Comparison of ENCODE assay signal across 10 cellular contexts in the genomic region with DNA sequence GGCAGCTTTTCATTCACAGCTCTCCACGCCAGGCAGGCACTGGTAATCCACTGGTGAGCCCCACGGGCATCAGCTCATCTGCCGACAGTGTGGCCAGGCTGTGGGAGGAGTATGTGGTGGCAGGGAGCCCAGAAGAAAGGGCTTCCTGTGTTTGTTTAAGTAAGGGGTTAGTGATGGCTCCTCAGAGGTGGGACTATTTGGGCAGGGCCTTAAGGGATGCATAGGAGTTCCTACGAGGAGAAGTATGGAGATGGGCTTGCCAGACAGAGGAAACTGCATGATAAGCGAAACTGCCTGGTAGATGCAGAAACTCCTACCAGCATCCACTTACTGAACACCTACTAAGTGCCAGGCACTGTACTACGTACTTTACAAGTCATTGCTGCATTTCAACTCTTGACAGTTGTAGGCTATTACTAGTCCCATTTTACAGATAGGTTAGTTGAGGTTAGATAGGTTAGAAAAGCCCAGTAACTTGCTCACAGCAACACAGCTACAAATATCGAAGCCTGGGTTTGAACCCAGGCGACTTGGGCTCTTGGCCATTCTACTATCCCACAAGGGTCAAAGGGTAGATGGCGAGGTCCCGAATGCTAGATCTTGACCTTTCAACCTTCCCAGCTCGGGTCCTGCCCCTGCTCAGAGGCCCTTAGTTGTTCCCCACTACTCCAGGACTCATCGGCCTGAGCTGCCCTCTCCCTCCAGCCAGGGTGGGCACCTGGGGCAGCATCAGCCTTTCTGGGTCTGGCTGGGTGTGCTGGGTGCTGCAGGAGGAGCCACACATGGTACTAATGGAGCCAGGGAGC. TPM values are rescaled to one million over a fixed set of nuclear protein-coding genes. Genes with fewer than 3 reads are reported as not detected.
DNase-seq lines count a peak whose midpoint lies in the region; ATAC-seq and TF ChIP-seq lines count a peak whose summit lies in the region.
"Had no signal": no experiment of that assay in that cellular context is flagged by ENCODE, and none has a peak within 500 bp of the region (broad histone marks: within the 10 kb centered on the region; RNA-seq: fewer than 3 reads in every experiment).

No MANE protein-coding gene starts in this region.

- CTCF ChIA-PET in PC-9 (lab: Charles Lee) = interaction anchor here (0.5 to 0.7 kb wide), 5 partner anchors 25 to 263 kb away, joined by 4 to 28 read pairs (median 13); partner anchors contain the start of gene SNAI1
- CTCF ChIA-PET in T-cell (lab: Charles Lee) = no interaction called here

- no peaks in the 10 kb centered on the region for H3K27me3 ChIP-seq in PC-9 (ENCODE audit: insufficient read depth, low read depth)

- H3F3A ChIP-seq in PC-9 (ENCODE audit: insufficient read depth, low read depth) = peaks cover 81% of the 10 kb centered on the region

- POLR2A ChIA-PET in PC-9 (lab: Charles Lee; ENCODE audit: unreplicated experiment) = interaction anchor here (0.6 to 0.7 kb wide), 2 partner anchors 38 to 54 kb away, joined by 3 to 4 read pairs; no protein-coding TSS in a partner anchor
- POLR2A ChIA-PET in T-cell (lab: Charles Lee) = no interaction called here

- H3K4me3 Mint-ChIP-seq in T-cell (no peak overlapping the region), endothelial cell (ENCODE audit: unreplicated experiment) (no peak overlapping the region)
- H3K4me3 Mint-ChIP-seq: activated naive CD4-positive, alpha-beta T cell treated with anti-CD3 and anti-CD28 coated beads, Interleukin-2, amount 50 U/mL, for 24 hours; memory B cell had no signal

- BruUV-seq in PC-9 (replicated peaks; lab: Mats Ljungman, UMichigan) = no TSS peak

- no peaks in the 10 kb centered on the region for H3K36me3 ChIP-seq in PC-9 (ENCODE audit: low read depth)

- H3K79me2 ChIP-seq in PC-9 (ENCODE audit: low read depth) = peaks cover 44% of the 10 kb centered on the region

- TF ChIP-seq CTCF in PC-9 (conservative IDR thresholded peaks at IDR 0.05) = no peak
- no peak for TF ChIP-seq CTCF in endothelial cell (IDR thresholded peaks at IDR 0.05; ENCODE audit: unreplicated experiment)

- H3K4me1 Mint-ChIP-seq in T-cell = no peaks in the 10 kb centered on the region
- peaks cover 9% of the 10 kb centered on the region for H3K4me1 Mint-ChIP-seq in endothelial cell (ENCODE audit: unreplicated experiment)
- H3K4me1 Mint-ChIP-seq: activated naive CD4-positive, alpha-beta T cell treated with anti-CD3 and anti-CD28 coated beads, Interleukin-2, amount 50 U/mL, for 24 hours; memory B cell had no signal

- H4K20me1 ChIP-seq in PC-9 (ENCODE audit: insufficient read depth) = no peaks in the 10 kb centered on the region

- peak overlapping the region; percentile 99 for H3K27ac ChIP-seq in PC-9

- H2AFZ ChIP-seq in PC-9 = no peak overlapping the region

- no peaks in the 10 kb centered on the region for H3K9me2 ChIP-seq in PC-9 (ENCODE audit: insufficient read depth)

- peaks cover 100% of the 10 kb centered on the region for H3K4me1 ChIP-seq in PC-9 (replicated peaks; ENCODE audit: insufficient read depth)

- no peak for ATAC-seq in T-cell (replicated peaks in 1 of 4)

- H3K4me3 ChIP-seq in PC-9 = peak overlapping the region; percentile 49; the same call in 1 of the 2 replicates

- no peak overlapping the region for H3K27ac Mint-ChIP-seq in T-cell
- H3K27ac Mint-ChIP-seq in endothelial cell (ENCODE audit: unreplicated experiment) = no peak overlapping the region
- H3K27ac Mint-ChIP-seq: activated naive CD4-positive, alpha-beta T cell treated with anti-CD3 and anti-CD28 coated beads, Interleukin-2, amount 50 U/mL, for 24 hours; memory B cell had no signal

- no peaks in the 10 kb centered on the region for H3K9me3 ChIP-seq in PC-9 (ENCODE audit: insufficient read depth, low read depth)

- DNase-seq in EL = peak; percentile 79
- peak in 1 of 2 experiments; percentile 64 for DNase-seq in PC-9
- DNase-seq in dermis blood vessel endothelial cell = peak; percentile 41
- peak; percentile 56 for DNase-seq in renal cortical epithelial cell (ENCODE audit: low read depth)
- no peak for DNase-seq in SW 1271 (lab: John Stamatoyannopoulos, UW)
- DNase-seq in T-cell = no peak
- DNase-seq in activated CD4-positive, alpha-beta T cell treated with anti-CD3 and anti-CD28 coated beads, Interleukin-2, amount 50 U/mL, for 4 hours = no peak
- DNase-seq in endothelial cell (ENCODE audit: low spot score) = no peak

- peak overlapping the region; percentile 76 for H3K4me2 ChIP-seq in PC-9

- intact Hi-C loops in PC-9 (cut with micrococcal nuclease; ENCODE audit: unreplicated experiment) = loop anchor here (2.0 kb wide), 1 partner anchor 53 kb away; no protein-coding TSS in a partner anchor

- no peaks in the 10 kb centered on the region for H3K9me3 Mint-ChIP-seq in T-cell
- H3K9me3 Mint-ChIP-seq in endothelial cell (ENCODE audit: unreplicated experiment) = no peaks in the 10 kb centered on the region
- H3K9me3 Mint-ChIP-seq: activated naive CD4-positive, alpha-beta T cell treated with anti-CD3 and anti-CD28 coated beads, Interleukin-2, amount 50 U/mL, for 24 hours; memory B cell had no signal

- H3K27me3 Mint-ChIP-seq in T-cell = no peaks in the 10 kb centered on the region
- H3K27me3 Mint-ChIP-seq in endothelial cell (ENCODE audit: unreplicated experiment) = peaks cover 5% of the 10 kb centered on the region
- H3K27me3 Mint-ChIP-seq: activated naive CD4-positive, alpha-beta T cell treated with anti-CD3 and anti-CD28 coated beads, Interleukin-2, amount 50 U/mL, for 24 hours had no signal

- H3K36me3 Mint-ChIP-seq in T-cell = no peaks in the 10 kb centered on the region
- no peaks in the 10 kb centered on the region for H3K36me3 Mint-ChIP-seq in endothelial cell (ENCODE audit: low read depth, unreplicated experiment)
- H3K36me3 Mint-ChIP-seq: activated naive CD4-positive, alpha-beta T cell treated with anti-CD3 and anti-CD28 coated beads, Interleukin-2, amount 50 U/mL, for 24 hours; memory B cell had no signal

RNA-seq across cellular contexts. Expression of gene CEBPB, which starts 55.1 kb away (rescaled TPM):
- 112 and 117 TPM in 2 replicates for total RNA-seq in PC-9 (2021)
- total RNA-seq in dermis blood vessel endothelial cell = 18.4 and 29.1 TPM in 2 replicates
- total RNA-seq in renal cortical epithelial cell = 35.3 and 50.4 TPM in 2 replicates
- 10 to 100 TPM; 25.8 to 53.8 (median 48.0) TPM for total RNA-seq in T-cell
- 28.1 TPM for total RNA-seq in endothelial cell (ENCODE audit: unreplicated experiment)

Comparison
In these comparisons a context has a peak if more than half of its experiments do, and no peak if none do; other contexts are left out.
1. DNase-seq: peak in EL (single experiment), dermis blood vessel endothelial cell (single experiment) and renal cortical epithelial cell (single experiment); none in SW 1271 (0 of 2), T-cell (0 of 34), activated CD4-positive, alpha-beta T cell treated with anti-CD3 and anti-CD28 coated beads, Interleukin-2, amount 50 U/mL, for 4 hours (0 of 2) and endothelial cell (single experiment).